Comparison of ENCODE assay signal across 22 cellular contexts in the genomic region with DNA sequence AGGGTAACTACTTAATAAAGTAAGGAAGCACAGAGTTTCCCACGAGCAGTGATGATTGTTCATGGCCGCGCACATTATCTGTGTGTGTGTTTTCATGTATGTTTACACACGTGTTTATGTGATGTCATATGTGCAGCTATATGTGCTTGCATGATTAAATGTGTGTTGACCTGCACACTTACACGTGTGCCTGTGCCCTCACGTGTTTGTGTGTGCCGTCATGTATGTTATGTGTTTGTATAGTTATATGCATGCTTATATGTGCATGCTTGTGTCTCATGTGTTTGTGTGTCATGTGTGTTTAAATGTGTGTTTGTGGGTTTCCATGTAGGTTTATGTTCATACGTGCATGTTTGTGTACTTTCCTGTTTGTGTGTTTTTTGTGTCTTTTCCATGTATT.
"Had no signal": no experiment of that assay in that cellular context is flagged by ENCODE, and none has a peak within 500 bp of the region (broad histone marks: within the 10 kb centered on the region; RNA-seq: fewer than 3 reads in every experiment).

No MANE protein-coding gene starts in this region.

- H3K4me1 ChIP-seq: colonic mucosa, esophagus muscularis mucosa, foreskin keratinocyte, gastroesophageal sphincter, heart left ventricle, left lung, lower lobe of right lung had no signal

- FAIRE-seq: endometrium, endothelial cell of umbilical vein, frontal cortex, islet of Langerhans, keratinocyte had no signal

- ATAC-seq: effector memory CD8-positive, alpha-beta T cell; foreskin keratinocyte; gastroesophageal sphincter; heart left ventricle; left cardiac atrium; left lung; left ventricle myocardium superior; lower lobe of right lung; mucosa of descending colon had no signal

- H3K4me3 ChIP-seq: colonic mucosa, esophagus muscularis mucosa, gastroesophageal sphincter, heart left ventricle, left lung, lower lobe of right lung, mucosa of descending colon had no signal

- H3K36me3 ChIP-seq: colonic mucosa, esophagus muscularis mucosa, gastroesophageal sphincter, heart left ventricle, left lung, lower lobe of right lung had no signal

- H3K27me3 ChIP-seq: colonic mucosa, esophagus muscularis mucosa, foreskin keratinocyte, gastroesophageal sphincter, heart left ventricle, left lung had no signal

- H3K9me3 ChIP-seq: colonic mucosa, esophagus muscularis mucosa, gastroesophageal sphincter, heart left ventricle, left lung, lower lobe of right lung had no signal

- DNase-seq: colonic mucosa; cortex of kidney; effector CD8-positive, alpha-beta T cell; effector memory CD8-positive, alpha-beta T cell; endodermal cell; foreskin keratinocyte; heart left ventricle; hippocampal formation; left cardiac atrium; left lung; left ventricle myocardium superior; lower lobe of right lung; mesenchymal stem cell; mucosa of descending colon; naive B cell had no signal

- H3K27ac ChIP-seq: colonic mucosa, esophagus muscularis mucosa, foreskin keratinocyte, gastroesophageal sphincter, heart left ventricle, left lung, lower lobe of right lung had no signal
